ENCODE assay signal across 1 cellular context in genomic region chr5:103573411-103573810, GRCh38.
TF ChIP-seq lines count a peak whose summit lies in the region.

No MANE protein-coding gene starts in this region.

TF ChIP-seq in GM23338, 12 proteins besides CTCF, POLR2A, EP300 and RAD21 (continued from another document):
- TF ChIP-seq REST (IDR thresholded peaks at IDR 0.05; ENCODE audit: unreplicated experiment) (no peak), ETS1 (IDR thresholded peaks at IDR 0.05) (no peak)
